19 cellular contexts compared by ENCODE assay signal in genomic region chr2:74149570-74150319, GRCh38. TPM values are rescaled to one million over a fixed set of nuclear protein-coding genes. Genes with fewer than 3 reads are reported as not detected.
DNase-seq lines count a peak whose midpoint lies in the region; ATAC-seq and TF ChIP-seq lines count a peak whose summit lies in the region.
"Had no signal": no experiment of that assay in that cellular context is flagged by ENCODE, and none has a peak within 500 bp of the region (broad histone marks: within the 10 kb centered on the region; RNA-seq: fewer than 3 reads in every experiment).

No MANE protein-coding gene starts in this region.

- no peaks in the 10 kb centered on the region for H3K27me3 ChIP-seq in brain microvascular endothelial cell (replicated peaks)
- H3K27me3 ChIP-seq: esophagus squamous epithelium, Peyer's patch, uterus had no signal

- H3K36me3 Mint-ChIP-seq in activated naive CD4-positive, alpha-beta T cell treated with anti-CD3 and anti-CD28 coated beads, Interleukin-2, amount 10 ng/mL, durations not matched to agents 7 days and 5 days, result peaks cover 22% of the 10 kb centered on the region
- no peaks in the 10 kb centered on the region for H3K36me3 Mint-ChIP-seq in activated naive CD4-positive, alpha-beta T cell treated with anti-CD3 and anti-CD28 coated beads, Interleukin-2, amount 50 U/mL, for 72 hours
- no peaks in the 10 kb centered on the region for H3K36me3 Mint-ChIP-seq in glutamatergic neuron (ENCODE audit: unreplicated experiment)
- H3K36me3 Mint-ChIP-seq in progenitor cell of endocrine pancreas (ENCODE audit: insufficient read depth), result peaks cover 4% of the 10 kb centered on the region

- no peaks in the 10 kb centered on the region for H3K9me3 Mint-ChIP-seq in activated naive CD4-positive, alpha-beta T cell treated with anti-CD3 and anti-CD28 coated beads, Interleukin-2, amount 10 ng/mL, durations not matched to agents 7 days and 5 days
- H3K9me3 Mint-ChIP-seq in activated naive CD4-positive, alpha-beta T cell treated with anti-CD3 and anti-CD28 coated beads, Interleukin-2, amount 50 U/mL, for 72 hours, result no peaks in the 10 kb centered on the region
- peaks cover 5% of the 10 kb centered on the region for H3K9me3 Mint-ChIP-seq in glutamatergic neuron (ENCODE audit: unreplicated experiment)
- no peaks in the 10 kb centered on the region for H3K9me3 Mint-ChIP-seq in progenitor cell of endocrine pancreas (ENCODE audit: low read depth)
- H3K9me3 Mint-ChIP-seq: activated T-helper 2 cell treated with anti-CD3 and anti-CD28 coated beads, Interferon-gamma antibody, Interleukin-2, Interleukin-4, amounts not matched to agents 10 μg/mL and 5 μg/mL and 100 μg/mL, durations not matched to agents 14 hours and 24 hours and 36 hours had no signal

- no peak for ATAC-seq in activated naive CD4-positive, alpha-beta T cell treated with anti-CD3 and anti-CD28 coated beads, Interleukin-2, amount 50 U/mL, for 72 hours
- ATAC-seq: psoas muscle, SK-N-SH treated with all-trans-retinoic acid at 6 μM for 48 hours had no signal

- H3K4me3 ChIP-seq in brain microvascular endothelial cell (ENCODE audit: low read depth, low read length), result no peak overlapping the region
- H3K4me3 ChIP-seq: esophagus squamous epithelium, Peyer's patch, psoas muscle, uterus had no signal

- no peaks in the 10 kb centered on the region for H3K27me3 Mint-ChIP-seq in activated naive CD4-positive, alpha-beta T cell treated with anti-CD3 and anti-CD28 coated beads, Interleukin-2, amount 10 ng/mL, durations not matched to agents 7 days and 5 days
- peaks cover 7% of the 10 kb centered on the region for H3K27me3 Mint-ChIP-seq in glutamatergic neuron (ENCODE audit: unreplicated experiment)
- no peaks in the 10 kb centered on the region for H3K27me3 Mint-ChIP-seq in progenitor cell of endocrine pancreas

- TF ChIP-seq CTCF in RWPE1 (conservative IDR thresholded peaks at IDR 0.05; ENCODE audit: low read depth) (no peak), glutamatergic neuron (IDR thresholded peaks at IDR 0.05; ENCODE audit: partially characterized antibody, unreplicated experiment) (no peak), progenitor cell of endocrine pancreas (IDR thresholded peaks at IDR 0.05; ENCODE audit: unreplicated experiment) (no peak), brain microvascular endothelial cell (IDR thresholded peaks at IDR 0.05; ENCODE audit: low read depth, low read length, missing control alignments) (no peak)

- in situ Hi-C loops in brain microvascular endothelial cell (cut with HindIII; ENCODE audit: low pct_ligation_motif_present, low sequenced_read_pairs), result no loop called here

- POLR2A ChIA-PET in RWPE1 (lab: Yijun Ruan, JAX; ENCODE audit: low non-redundant PET), result no interaction called here

- H3K27ac ChIP-seq in RWPE1 (peak overlapping the region; percentile 14; the same call in 1 of the 2 replicates), brain microvascular endothelial cell (no peak overlapping the region)
- H3K27ac ChIP-seq: esophagus squamous epithelium, Peyer's patch, psoas muscle, uterus had no signal

- peak overlapping the region; percentile 1 for H3K27ac Mint-ChIP-seq in activated naive CD4-positive, alpha-beta T cell treated with anti-CD3 and anti-CD28 coated beads, Interleukin-2, amount 10 ng/mL, durations not matched to agents 7 days and 5 days
- H3K27ac Mint-ChIP-seq in activated naive CD4-positive, alpha-beta T cell treated with anti-CD3 and anti-CD28 coated beads, Interleukin-2, amount 50 U/mL, for 72 hours, result peak overlapping the region in 1 of 2 donors; percentile 39
- H3K27ac Mint-ChIP-seq in glutamatergic neuron (ENCODE audit: unreplicated experiment) (no peak overlapping the region), progenitor cell of endocrine pancreas (peak overlapping the region; percentile 12)
- H3K27ac Mint-ChIP-seq: activated T-helper 2 cell treated with anti-CD3 and anti-CD28 coated beads, Interferon-gamma antibody, Interleukin-2, Interleukin-4, amounts not matched to agents 10 μg/mL and 5 μg/mL and 100 μg/mL, durations not matched to agents 14 hours and 24 hours and 36 hours had no signal

- H3K36me3 ChIP-seq in brain microvascular endothelial cell (replicated peaks), result peaks cover 9% of the 10 kb centered on the region
- H3K36me3 ChIP-seq: uterus had no signal

- H3K4me3 Mint-ChIP-seq in activated naive CD4-positive, alpha-beta T cell treated with anti-CD3 and anti-CD28 coated beads, Interleukin-2, amount 10 ng/mL, durations not matched to agents 7 days and 5 days, result no peak overlapping the region
- H3K4me3 Mint-ChIP-seq in glutamatergic neuron (ENCODE audit: unreplicated experiment), result peak overlapping the region; percentile 25
- H3K4me3 Mint-ChIP-seq in progenitor cell of endocrine pancreas (ENCODE audit: low read depth), result no peak overlapping the region

- H3K4me1 Mint-ChIP-seq in activated naive CD4-positive, alpha-beta T cell treated with anti-CD3 and anti-CD28 coated beads, Interleukin-2, amount 10 ng/mL, durations not matched to agents 7 days and 5 days, result peaks cover 9% of the 10 kb centered on the region
- H3K4me1 Mint-ChIP-seq in glutamatergic neuron (ENCODE audit: low read depth, unreplicated experiment), result no peaks in the 10 kb centered on the region
- H3K4me1 Mint-ChIP-seq in progenitor cell of endocrine pancreas (ENCODE audit: low read depth), result peaks cover 2% of the 10 kb centered on the region

- CTCF ChIA-PET in activated naive CD4-positive, alpha-beta T cell treated with anti-CD3 and anti-CD28 coated beads, Interleukin-2, amount 10 ng/mL, durations not matched to agents 7 days and 5 days (lab: Charles Lee), result interaction anchor here (0.9 to 6.7 kb wide), 7 partner anchors 13 to 327 kb away, joined by 3 to 50 read pairs (median 7); partner anchors contain the start of genes MTHFD2 and STAMBP
- CTCF ChIA-PET in RWPE1 (lab: Yijun Ruan, JAX), result interaction anchor here (0.6 to 2.3 kb wide), 3 partner anchors 24 to 328 kb away, joined by 3 to 12 read pairs (median 4); no protein-coding TSS in a partner anchor

- DNase-seq in activated naive CD4-positive, alpha-beta T cell treated with anti-CD3 and anti-CD28 coated beads, Interleukin-2, amount 10 ng/mL, durations not matched to agents 7 days and 5 days, result no peak
- DNase-seq in activated naive CD4-positive, alpha-beta T cell treated with anti-CD3 and anti-CD28 coated beads, Interleukin-2, amount 50 U/mL, for 72 hours (ENCODE audit: low spot score in 2 of 2), result no peak
- no peak for DNase-seq in RWPE1 (ENCODE audit: low spot score)
- no peak for DNase-seq in glutamatergic neuron
- DNase-seq in progenitor cell of endocrine pancreas (ENCODE audit: low spot score, unreplicated experiment), result no peak
- DNase-seq in brain microvascular endothelial cell, result no peak
- no peak for DNase-seq in NCI-H187 (lab: John Stamatoyannopoulos, UW)
- DNase-seq in hepatic stellate cell (ENCODE audit: low spot score), result no peak
- DNase-seq: activated CD4-positive, alpha-beta T cell treated with anti-CD3 and anti-CD28 coated beads, Interleukin-2, amount 50 U/mL, for 48 hours; effector CD8-positive, alpha-beta T cell; EL; esophagus squamous epithelium; NCI-H2171 treated with DMSO at 0.1 percent for 48 hours; Peyer's patch; psoas muscle; stimulated activated CD4-positive, alpha-beta T cell treated with anti-CD3 and anti-CD28 coated beads, Interleukin-4, amount 100 ng/mL, for 4 hours; uterus had no signal

RNA-seq across cellular contexts. Expression of gene BOLA3, which starts 2.0 kb away (rescaled TPM):
- 10 to 100 TPM; 15.8 to 96.7 TPM for total RNA-seq in activated naive CD4-positive, alpha-beta T cell treated with anti-CD3 and anti-CD28 coated beads, Interleukin-2, amount 50 U/mL, for 72 hours
- 17.7 TPM for total RNA-seq in glutamatergic neuron (ENCODE audit: unreplicated experiment)
- total RNA-seq in progenitor cell of endocrine pancreas, result 23.8 and 24.8 TPM in 2 replicates

RNA-seq across cellular contexts. Expression of gene MOB1A, which starts 28.9 kb away (rescaled TPM):
- 100 to 1,000 TPM; 151 to 173 TPM for total RNA-seq in activated naive CD4-positive, alpha-beta T cell treated with anti-CD3 and anti-CD28 coated beads, Interleukin-2, amount 50 U/mL, for 72 hours
- total RNA-seq in glutamatergic neuron (ENCODE audit: unreplicated experiment) (60.5 TPM), progenitor cell of endocrine pancreas (93.5 and 94.9 TPM in 2 replicates)

RNA-seq across cellular contexts. Expression of gene MTHFD2, which starts 48.7 kb away (rescaled TPM):
- total RNA-seq in activated naive CD4-positive, alpha-beta T cell treated with anti-CD3 and anti-CD28 coated beads, Interleukin-2, amount 50 U/mL, for 72 hours, result 100 to 1,000 TPM; 413 to 484 TPM
- total RNA-seq in glutamatergic neuron (ENCODE audit: unreplicated experiment) (293 TPM), progenitor cell of endocrine pancreas (64.9 and 71.2 TPM in 2 replicates)
